Comparison of ENCODE assay signal across 8 cellular contexts in the genomic region with DNA sequence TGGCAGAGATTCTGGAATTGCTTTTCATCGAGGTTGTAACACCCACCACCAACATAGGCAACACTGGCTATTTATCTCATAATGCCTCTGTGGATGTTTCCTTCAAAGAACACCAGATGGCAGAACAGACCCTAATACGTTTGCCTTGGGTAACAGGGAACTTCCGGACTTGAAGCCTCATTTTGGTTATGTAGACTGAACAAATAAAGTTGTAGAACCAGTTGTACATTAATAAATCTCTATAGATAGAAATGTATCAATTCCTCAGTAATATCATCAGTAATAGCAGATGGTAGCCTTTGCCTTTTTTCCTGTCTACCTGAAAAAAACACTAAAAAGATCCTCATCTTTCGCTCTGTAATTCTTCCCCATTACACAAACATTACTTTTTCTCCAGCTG. TPM values are rescaled to one million over a fixed set of nuclear protein-coding genes. Genes with fewer than 3 reads are reported as not detected.
DNase-seq lines count a peak whose midpoint lies in the region; ATAC-seq and TF ChIP-seq lines count a peak whose summit lies in the region.

No MANE protein-coding gene starts in this region.

- TF ChIP-seq CTCF in AG04450 (IDR thresholded peaks at IDR 0.05; ENCODE audit: low read depth, low read length) (peak; percentile 82), GM10266 (IDR thresholded peaks at IDR 0.05; ENCODE audit: control insufficient read depth, insufficient read depth, low read depth, missing control alignments) (peak; percentile 54), NB4 (IDR thresholded peaks at IDR 0.05; ENCODE audit: low read depth, low read length) (peak; percentile 63), SK-N-SH (IDR thresholded peaks at IDR 0.05) (peak; percentile 96), thyroid gland (IDR thresholded peaks at IDR 0.05) (peak in 4 of 6 experiments; percentile 72 to 89 (median 86))

- H3F3A ChIP-seq in SK-N-SH (replicated peaks; ENCODE audit: insufficient read depth) = peaks cover 4% of the 10 kb centered on the region

- DNase-seq in AG04450 (ENCODE audit: low read depth, low spot score) = peak; percentile 62
- DNase-seq in GM10266 (ENCODE audit: extremely low spot score) = peak; percentile 57
- DNase-seq in NB4 (ENCODE audit: low read depth) = peak; percentile 77
- peak; percentile 76 for DNase-seq in SK-N-SH
- DNase-seq in central memory CD4-positive, alpha-beta T cell = peak; percentile 66
- DNase-seq in left colon = no peak
- peak; percentile 4 to 8 for DNase-seq in thyroid gland

- intact Hi-C loops in left colon (cut with DNase I, micrococcal nuclease) = loop anchor here in 1 of 2 donors (2.0 to 5.0 kb wide), 2 partner anchors 312 to 417 kb away; no protein-coding TSS in a partner anchor
- intact Hi-C loops in thyroid gland (cut with DNase I) = loop anchor here (2.0 to 10.0 kb wide), 2 partner anchors 312 to 420 kb away; no protein-coding TSS in a partner anchor

- peak; percentile 99 for TF ChIP-seq RAD21 in SK-N-SH (IDR thresholded peaks at IDR 0.05; ENCODE audit: low read length)

- CTCF ChIA-PET in AG04450 (lab: Charles Lee) = interaction anchor here (0.7 to 1.9 kb wide), 10 partner anchors 8 to 1023 kb away, joined by 3 to 9 read pairs (median 4); no protein-coding TSS in a partner anchor
- CTCF ChIA-PET in SK-N-SH (lab: Yijun Ruan, JAX) = interaction anchor here (0.7 to 5.1 kb wide), 40 partner anchors 10 to 966 kb away, joined by 3 to 67 read pairs (median 4); no protein-coding TSS in a partner anchor

- H3K9ac ChIP-seq in SK-N-SH = no peak overlapping the region

- no peak overlapping the region for H3K4me2 ChIP-seq in SK-N-SH

- no peaks in the 10 kb centered on the region for H4K20me1 ChIP-seq in SK-N-SH (ENCODE audit: insufficient read depth)

- H3K36me3 ChIP-seq in SK-N-SH (replicated peaks in 1 of 2; ENCODE audit: control insufficient read depth in 1 of 2, insufficient read depth in 2 of 2, low read length in 1 of 2) (no peaks in the 10 kb centered on the region), thyroid gland (no peaks in the 10 kb centered on the region)

- peaks cover 0 to 6% of the 10 kb centered on the region in 2 experiments; a peak in 2 of 4 replicates for H3K4me1 ChIP-seq in SK-N-SH (ENCODE audit: control insufficient read depth in 1 of 2, insufficient read depth in 2 of 2, low read depth in 1 of 2, low read length in 1 of 2)
- no peaks in the 10 kb centered on the region for H3K4me1 ChIP-seq in thyroid gland

- no peaks in the 10 kb centered on the region for H3K79me2 ChIP-seq in SK-N-SH (ENCODE audit: insufficient read depth)

- 29% methylated on average over 4 of the region's 4 CpGs for WGBS in SK-N-SH (ENCODE audit: low lambda C conversion rate)
- 27% methylated on average over 4 of the region's 4 CpGs for WGBS in thyroid gland, 2 donors

- no peaks in the 10 kb centered on the region for H3K9me2 ChIP-seq in SK-N-SH

- H3K4me3 ChIP-seq in AG04450 (ENCODE audit: low read depth, low read length) (no peak overlapping the region), NB4 (ENCODE audit: low read depth, low read length) (no peak overlapping the region), SK-N-SH (ENCODE audit: low read depth in 2 of 2, low read length in 1 of 2) (no peak overlapping the region), thyroid gland (replicated peaks in 1 of 3) (no peak overlapping the region)

- TF ChIP-seq POLR2A in NB4 (IDR thresholded peaks at IDR 0.05; ENCODE audit: extremely low read depth, insufficient read length) (no peak), thyroid gland (IDR thresholded peaks at IDR 0.05) (no peak)

- peak; percentile 93 for ATAC-seq in left colon
- no peak for ATAC-seq in HG03520 (IDR thresholded peaks at IDR 0.05; ENCODE audit: unreplicated experiment)

- H3K27ac ChIP-seq in AG04450 (ENCODE audit: low read depth, low read length) (no peak overlapping the region), SK-N-SH (ENCODE audit: low read depth in 2 of 2, low read length in 1 of 2) (no peak overlapping the region), thyroid gland (no peak overlapping the region)

- POLR2A ChIA-PET in AG04450 (lab: Yijun Ruan, JAX) = no interaction called here
- POLR2A ChIA-PET in SK-N-SH (lab: Yijun Ruan, JAX) = interaction anchor here (1.0 kb wide), 1 partner anchor 408 kb away, joined by 3 read pairs; no protein-coding TSS in a partner anchor

- no peaks in the 10 kb centered on the region for H3K27me3 ChIP-seq in AG04450 (ENCODE audit: control insufficient read depth, insufficient read depth, low read length)
- H3K27me3 ChIP-seq in SK-N-SH (ENCODE audit: insufficient read depth) = no peaks in the 10 kb centered on the region
- H3K27me3 ChIP-seq in thyroid gland = no peaks in the 10 kb centered on the region

- peak overlapping the region; percentile 14; the same call in 1 of the 2 replicates for H2AFZ ChIP-seq in SK-N-SH (ENCODE audit: low read depth)

- H3K9me3 ChIP-seq in AG04450 (ENCODE audit: control insufficient read depth, insufficient read depth, low read length) (no peaks in the 10 kb centered on the region), SK-N-SH (no peaks in the 10 kb centered on the region), thyroid gland (no peaks in the 10 kb centered on the region)

- TF ChIP-seq EP300 in SK-N-SH (IDR thresholded peaks at IDR 0.05; ENCODE audit: borderline replicate concordance in 1 of 2, low read depth in 1 of 2, low read length in 1 of 2) = no peak

TF ChIP-seq in SK-N-SH, 30 proteins besides CTCF, POLR2A, EP300 and RAD21:
- no peak for TF ChIP-seq GATA2 (CRISPR knock-in tag; IDR thresholded peaks at IDR 0.05)
- TF ChIP-seq NFIC (IDR thresholded peaks at IDR 0.05; ENCODE audit: borderline replicate concordance) = no peak; the same call in 1 of the 2 replicates
- TF ChIP-seq, protein P1, sequence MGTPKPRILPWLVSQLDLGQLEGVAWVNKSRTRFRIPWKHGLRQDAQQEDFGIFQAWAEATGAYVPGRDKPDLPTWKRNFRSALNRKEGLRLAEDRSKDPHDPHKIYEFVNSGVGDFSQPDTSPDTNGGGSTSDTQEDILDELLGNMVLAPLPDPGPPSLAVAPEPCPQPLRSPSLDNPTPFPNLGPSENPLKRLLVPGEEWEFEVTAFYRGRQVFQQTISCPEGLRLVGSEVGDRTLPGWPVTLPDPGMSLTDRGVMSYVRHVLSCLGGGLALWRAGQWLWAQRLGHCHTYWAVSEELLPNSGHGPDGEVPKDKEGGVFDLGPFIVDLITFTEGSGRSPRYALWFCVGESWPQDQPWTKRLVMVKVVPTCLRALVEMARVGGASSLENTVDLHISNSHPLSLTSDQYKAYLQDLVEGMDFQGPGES (IDR thresholded peaks at IDR 0.05; ENCODE audit: low read depth, low read length) = no peak
- TF ChIP-seq POLR2AphosphoS5 (IDR thresholded peaks at IDR 0.05; ENCODE audit: low read depth, low read length) = no peak
- no peak for TF ChIP-seq FOSL2 (IDR thresholded peaks at IDR 0.05; ENCODE audit: borderline replicate concordance, low read depth)
- peak; percentile 99 for TF ChIP-seq SMC3 (IDR thresholded peaks at IDR 0.05; ENCODE audit: low read depth, low read length)
- no peak for TF ChIP-seq RXRA (IDR thresholded peaks at IDR 0.05; ENCODE audit: borderline replicate concordance, low read depth)
- TF ChIP-seq ELF1 (IDR thresholded peaks at IDR 0.05) = peak; percentile 89
- peak; percentile 38 for TF ChIP-seq NRF1 (IDR thresholded peaks at IDR 0.05; ENCODE audit: low read depth, low read length)
- TF ChIP-seq CHD2 (IDR thresholded peaks at IDR 0.05; ENCODE audit: low read length, partially characterized antibody) = no peak
TF ChIP-seq in SK-N-SH: peak in this region for 3.

RNA-seq across cellular contexts. Expression of a gene that starts 25.9 kb away (rescaled TPM):
- polyA plus RNA-seq in AG04450 (2011; rRNA removed) (not detected in 2 replicates), SK-N-SH (2012; rRNA removed) (not detected in 2 replicates)
- polyA minus RNA-seq in AG04450 (2011; rRNA and poly(A)+ RNA removed) = not detected in 2 replicates
- polyA plus RNA-seq in SK-N-SH (2012; cell fraction: cytosol; rRNA removed) = 0.03 and 0.08 TPM in 2 replicates
- not detected in 2 replicates for polyA plus RNA-seq in SK-N-SH (2012; cell fraction: nucleus; rRNA removed)
- total RNA-seq in left colon (1 to 10 TPM in 1 of 2 donors, under 1 TPM in 1; 0.34 to 1.1 TPM), thyroid gland (not detected)

RNA-seq across cellular contexts. Expression of a gene that starts 47.3 kb away (rescaled TPM):
- polyA plus RNA-seq in AG04450 (2011; rRNA removed) = 61.6 and 66.8 TPM in 2 replicates
- polyA minus RNA-seq in AG04450 (2011; rRNA and poly(A)+ RNA removed) = 104 and 115 TPM in 2 replicates
- 108 and 123 TPM in 2 replicates for polyA plus RNA-seq in SK-N-SH (2012; rRNA removed)
- 111 and 128 TPM in 2 replicates for polyA plus RNA-seq in SK-N-SH (2012; cell fraction: cytosol; rRNA removed)
- 126 and 178 TPM in 2 replicates for polyA plus RNA-seq in SK-N-SH (2012; cell fraction: nucleus; rRNA removed)
- total RNA-seq in left colon = 10 to 100 TPM; 43.0 to 53.0 TPM
- 10 to 100 TPM in 3 of 4 donors, 1 to 10 TPM in 1; 6.7 to 24.2 (median 15.3) TPM for total RNA-seq in thyroid gland

Comparison
In these comparisons a context has a peak if more than half of its experiments do, and no peak if none do; other contexts are left out.
1. DNase-seq: peak in AG04450 (single experiment), GM10266 (single experiment), NB4 (single experiment), SK-N-SH (single experiment), central memory CD4-positive, alpha-beta T cell (single experiment) and thyroid gland (2 of 2); none in left colon (0 of 2).
2. Peak in every context shown above with its lines, with median percentiles within 50 percentile points of each other: CTCF ChIP-seq.